24 cellular contexts compared by ENCODE assay signal in genomic region chr5:1762121-1762877, GRCh38. TPM values are rescaled to one million over a fixed set of nuclear protein-coding genes. Genes with fewer than 3 reads are reported as not detected.
DNase-seq lines count a peak whose midpoint lies in the region; ATAC-seq, FAIRE-seq and TF ChIP-seq lines count a peak whose summit lies in the region.
"Had no signal": no experiment of that assay in that cellular context is flagged by ENCODE, and none has a peak within 500 bp of the region (broad histone marks: within the 10 kb centered on the region; RNA-seq: fewer than 3 reads in every experiment).

No MANE protein-coding gene starts in this region.

- intact Hi-C loops in cardiac septum (cut with DNase I) (loop anchor here (2.0 to 5.0 kb wide), 2 partner anchors 273 to 390 kb away; no protein-coding TSS in a partner anchor), heart right ventricle (cut with DNase I) (loop anchor here (2.0 to 10.0 kb wide), 6 partner anchors 253 to 393 kb away; no protein-coding TSS in a partner anchor)

- no peak overlapping the region for H3K4me3 ChIP-seq in heart right ventricle
- no peak overlapping the region for H3K4me3 ChIP-seq in neural progenitor cell
- H3K4me3 ChIP-seq: GM23248, right atrium auricular region had no signal

- no peak overlapping the region for H3K4me2 ChIP-seq in neural progenitor cell
- H3K4me2 ChIP-seq: SK-N-SH had no signal

- H3K4me1 ChIP-seq in heart right ventricle (no peaks in the 10 kb centered on the region), neural progenitor cell (no peaks in the 10 kb centered on the region)
- H3K4me1 ChIP-seq: right atrium auricular region had no signal

- no peak for TF ChIP-seq CTCF in heart right ventricle (IDR thresholded peaks at IDR 0.05)
- no peak for TF ChIP-seq CTCF in neural progenitor cell (IDR thresholded peaks at IDR 0.05)

- ATAC-seq in heart right ventricle (no peak), GM21737 (IDR thresholded peaks at IDR 0.05; ENCODE audit: unreplicated experiment) (no peak), GM21723 (IDR thresholded peaks at IDR 0.05; ENCODE audit: unreplicated experiment) (no peak)

- H3K79me2 ChIP-seq in neural progenitor cell (ENCODE audit: low read depth) = no peaks in the 10 kb centered on the region

- 78 to 81% methylated on average over 25 of the region's 25 CpGs for WGBS in heart right ventricle, 2 donors

- H3K9me3 ChIP-seq in heart right ventricle (peaks cover 0 to 7% (median 0%) of the 10 kb centered on the region in 11 donors), neural progenitor cell (ENCODE audit: low read depth) (no peaks in the 10 kb centered on the region)
- H3K9me3 ChIP-seq: right atrium auricular region, SK-N-SH had no signal

- peak; percentile 20 for FAIRE-seq in urothelium cell line (lab: Jason Lieb, UNC)
- FAIRE-seq: astrocyte, islet of Langerhans had no signal

- no peaks in the 10 kb centered on the region for H3F3A ChIP-seq in neural progenitor cell (ENCODE audit: low read depth)

- H3K36me3 Mint-ChIP-seq in neural progenitor cell = peaks cover 5% of the 10 kb centered on the region
- H3K36me3 Mint-ChIP-seq: activated naive CD4-positive, alpha-beta T cell treated with anti-CD3 and anti-CD28 coated beads, Interleukin-2, amount 50 U/mL, for 24 hours had no signal

- peaks cover 19% of the 10 kb centered on the region for H3K4me1 Mint-ChIP-seq in neural progenitor cell
- H3K4me1 Mint-ChIP-seq: activated naive CD4-positive, alpha-beta T cell treated with anti-CD3 and anti-CD28 coated beads, Interleukin-2, amount 50 U/mL, for 24 hours; central memory CD8-positive, alpha-beta T cell had no signal

- H3K27me3 ChIP-seq in heart right ventricle (peaks cover 0 to 47% (median 15%) of the 10 kb centered on the region in 7 donors), neural progenitor cell (no peaks in the 10 kb centered on the region)
- H3K27me3 ChIP-seq: right atrium auricular region had no signal

- no peak overlapping the region for H3K9ac ChIP-seq in neural progenitor cell
- H3K9ac ChIP-seq: GM23248, SK-N-SH had no signal

- peak overlapping the region; percentile 79 for H3K27ac Mint-ChIP-seq in neural progenitor cell
- H3K27ac Mint-ChIP-seq: activated naive CD4-positive, alpha-beta T cell treated with anti-CD3 and anti-CD28 coated beads, Interleukin-2, amount 50 U/mL, for 24 hours had no signal

- H3K27ac ChIP-seq in heart right ventricle (no peak overlapping the region), neural progenitor cell (no peak overlapping the region)
- H3K27ac ChIP-seq: C4-2B, GM23248, right atrium auricular region had no signal

- DNase-seq in cardiac septum (ENCODE audit: low spot score) = peak; percentile 66
- DNase-seq in heart right ventricle = no peak
- peak; percentile 42 for DNase-seq in activated CD8-positive, alpha-beta memory T cell treated with anti-CD3 and anti-CD28 coated beads, Interleukin-2, amount 50 U/mL, for 48 hours
- DNase-seq in neural progenitor cell (ENCODE audit: low spot score) = no peak
- DNase-seq in urothelium cell line (ENCODE audit: low spot score) = no peak
- DNase-seq in stimulated activated CD4-positive, alpha-beta T cell treated with anti-CD3 and anti-CD28 coated beads, Interleukin-4, amount 100 ng/mL, for 4 hours = no peak
- DNase-seq: activated T-cell treated with anti-CD3 and anti-CD28 coated beads, Interleukin-2, amount 50 U/mL, for 48 hours; erythroblast; foreskin fibroblast; GM23248; hypothalamus; IMR-90; mammary epithelial cell; occipital lobe; SK-N-SH; T-helper 2 cell had no signal

- peaks cover 8% of the 10 kb centered on the region for H3K27me3 Mint-ChIP-seq in neural progenitor cell (ENCODE audit: insufficient read depth, low read depth)

- peak overlapping the region; percentile 35 for H3K4me3 Mint-ChIP-seq in neural progenitor cell
- H3K4me3 Mint-ChIP-seq: activated naive CD4-positive, alpha-beta T cell treated with anti-CD3 and anti-CD28 coated beads, Interleukin-2, amount 50 U/mL, for 24 hours; central memory CD8-positive, alpha-beta T cell had no signal

- no peaks in the 10 kb centered on the region for H4K20me1 ChIP-seq in neural progenitor cell (ENCODE audit: low read depth)

- H3K36me3 ChIP-seq in heart right ventricle = no peaks in the 10 kb centered on the region
- H3K36me3 ChIP-seq in neural progenitor cell = no peaks in the 10 kb centered on the region
- H3K36me3 ChIP-seq: right atrium auricular region had no signal

- peaks cover 10% of the 10 kb centered on the region for H3K9me3 Mint-ChIP-seq in neural progenitor cell
- H3K9me3 Mint-ChIP-seq: central memory CD8-positive, alpha-beta T cell had no signal

- no peak overlapping the region for H2AFZ ChIP-seq in neural progenitor cell (replicated peaks)
- H2AFZ ChIP-seq: GM23248 had no signal

RNA-seq across cellular contexts. Expression of gene MRPL36, which starts 37.3 kb away (rescaled TPM):
- 43.2 TPM for total RNA-seq in cardiac septum
- 10 to 100 TPM; 43.4 to 76.9 (median 49.8) TPM for total RNA-seq in heart right ventricle
- polyA plus RNA-seq in heart right ventricle = 100 to 1,000 TPM in 1 of 2 donors, 10 to 100 TPM in 1; 45.5 to 126 TPM
- 22.2 and 30.2 TPM in 2 replicates for total RNA-seq in neural progenitor cell (ENCODE audit: low replicate concordance)

RNA-seq across cellular contexts. Expression of gene NDUFS6, which starts 38.9 kb away (rescaled TPM):
- total RNA-seq in cardiac septum = 78.6 TPM
- total RNA-seq in heart right ventricle = 100 to 1,000 TPM in 3 of 10 donors, 10 to 100 TPM in 7; 60.2 to 137 (median 84.3) TPM
- polyA plus RNA-seq in heart right ventricle = 100 to 1,000 TPM; 187 to 198 TPM
- total RNA-seq in neural progenitor cell (ENCODE audit: low replicate concordance) = 54.2 TPM in 2 replicates

Comparison
In these comparisons a context has a peak if more than half of its experiments do, and no peak if none do; other contexts are left out.
1. DNase-seq: peak in cardiac septum (single experiment) and activated CD8-positive, alpha-beta memory T cell treated with anti-CD3 and anti-CD28 coated beads, Interleukin-2, amount 50 U/mL, for 48 hours (single experiment); none in heart right ventricle (0 of 2), neural progenitor cell (single experiment), urothelium cell line (single experiment) and stimulated activated CD4-positive, alpha-beta T cell treated with anti-CD3 and anti-CD28 coated beads, Interleukin-4, amount 100 ng/mL, for 4 hours (0 of 2).